ENCODE assay signal across 1 cellular context in genomic region chr11:130118636-130119387, GRCh38.
TF ChIP-seq lines count a peak whose summit lies in the region.

No MANE protein-coding gene starts in this region.

TF ChIP-seq in GM12878, 131 proteins besides CTCF, POLR2A, EP300 and RAD21 (continued from another document):
- TF ChIP-seq RUNX3 (IDR thresholded peaks at IDR 0.05; ENCODE audit: low read length) (peak; percentile 84), TBL1XR1 (IDR thresholded peaks at IDR 0.05; ENCODE audit: low read depth, low read length) (0 out of 2 replicates have a peak, but pooled peaks have one; percentile 10), CBFB (IDR thresholded peaks at IDR 0.05; ENCODE audit: low read depth) (peak; percentile 40; the same call in 1 of the 2 replicates), TCF12 (IDR thresholded peaks at IDR 0.05; ENCODE audit: low read depth, low read length) (0 out of 2 replicates have a peak, but pooled peaks have one; percentile 29), MAX (IDR thresholded peaks at IDR 0.05; ENCODE audit: low read depth, low read length) (peak; percentile 20; the same call in 1 of the 2 replicates), NR2F1 (conservative IDR thresholded peaks at IDR 0.05) (0 out of 2 replicates have a peak, but pooled peaks have one; percentile 14)
TF ChIP-seq in GM12878: peak in this region for 9.
